Comparison of ENCODE assay signal across 8 cellular contexts in the genomic region with DNA sequence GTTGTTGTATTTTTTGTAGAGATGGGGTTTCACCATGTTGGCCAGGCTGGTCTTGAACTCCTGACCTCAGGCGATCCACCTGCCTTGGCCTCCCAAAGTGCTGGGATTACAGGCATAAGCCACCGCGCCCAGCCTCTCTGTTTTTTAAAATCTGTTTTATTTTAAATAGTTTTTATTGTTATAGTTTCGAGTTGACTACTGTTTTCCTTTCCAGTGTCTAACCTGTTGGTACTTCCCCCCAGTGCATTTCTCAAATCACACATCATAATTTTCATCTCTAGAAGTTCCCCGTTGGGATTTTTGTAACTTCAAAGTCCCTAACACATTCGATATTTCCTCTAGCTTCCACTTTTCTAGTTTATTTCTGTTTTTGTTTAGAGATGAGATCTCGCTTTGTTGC. TPM values are rescaled to one million over a fixed set of nuclear protein-coding genes. Genes with fewer than 3 reads are reported as not detected.
DNase-seq lines count a peak whose midpoint lies in the region; ATAC-seq and FAIRE-seq lines count a peak whose summit lies in the region.
"Not testable (repeated sequence)": the region's sequence is repeated elsewhere in the genome, so short reads cannot be mapped to it uniquely, and the experiment has no call there.
"Had no signal": no experiment of that assay in that cellular context is flagged by ENCODE, and none has a peak within 500 bp of the region (broad histone marks: within the 10 kb centered on the region; RNA-seq: fewer than 3 reads in every experiment).

No MANE protein-coding gene starts in this region.

- peak overlapping the region; percentile 21 for H3K27ac Mint-ChIP-seq in activated CD4-positive, alpha-beta memory T cell treated with anti-CD3 and anti-CD28 coated beads for 36 hours
- H3K27ac Mint-ChIP-seq in activated T-helper 17 cell treated with anti-CD3 and anti-CD28 coated beads, Interleukin-2, amount 50 U/mL, for 72 hours, result peak overlapping the region; percentile 0
- not testable (repeated sequence) for H3K27ac Mint-ChIP-seq in activated naive CD8-positive, alpha-beta T cell treated with anti-CD3 and anti-CD28 coated beads, Interleukin-2, amount 50 U/mL, for 24 hours
- H3K27ac Mint-ChIP-seq in stimulated activated memory B cell treated with anti-CD40 and anti-IgM and Interleukin-4, amounts not matched to agents 10 μg/mL and 1 μg/mL and 100 μg/mL, for 72 hours, result peak overlapping the region; percentile 47

- intact Hi-C loops in activated CD4-positive, alpha-beta memory T cell treated with anti-CD3 and anti-CD28 coated beads for 36 hours (cut with micrococcal nuclease); Right ventricle myocardium inferior (cut with DNase I): not testable (repeated sequence)

- peaks cover 40% of the 10 kb centered on the region for H3K27me3 Mint-ChIP-seq in activated CD4-positive, alpha-beta memory T cell treated with anti-CD3 and anti-CD28 coated beads for 36 hours
- H3K27me3 Mint-ChIP-seq in activated T-helper 17 cell treated with anti-CD3 and anti-CD28 coated beads, Interleukin-2, amount 50 U/mL, for 72 hours, result peaks cover 27% of the 10 kb centered on the region
- peaks cover 43% of the 10 kb centered on the region for H3K27me3 Mint-ChIP-seq in activated naive CD8-positive, alpha-beta T cell treated with anti-CD3 and anti-CD28 coated beads, Interleukin-2, amount 50 U/mL, for 24 hours
- peaks cover 90% of the 10 kb centered on the region for H3K27me3 Mint-ChIP-seq in stimulated activated memory B cell treated with anti-CD40 and anti-IgM and Interleukin-4, amounts not matched to agents 10 μg/mL and 1 μg/mL and 100 μg/mL, for 72 hours

- CTCF ChIA-PET in activated CD4-positive, alpha-beta memory T cell treated with anti-CD3 and anti-CD28 coated beads for 36 hours (lab: Charles Lee), result interaction anchor here (0.8 to 4.1 kb wide), 3 partner anchors 8 to 21 kb away, joined by 4 to 20 read pairs (median 5); partner anchors contain the start of gene ISG15

- POLR2A ChIA-PET in activated CD4-positive, alpha-beta memory T cell treated with anti-CD3 and anti-CD28 coated beads for 36 hours (lab: Charles Lee), result interaction anchor here (1.1 kb wide), 1 partner anchor 41 kb away, joined by 3 read pairs; no protein-coding TSS in a partner anchor

- not testable (repeated sequence) for H3K9me3 Mint-ChIP-seq in activated CD4-positive, alpha-beta memory T cell treated with anti-CD3 and anti-CD28 coated beads for 36 hours; activated T-helper 17 cell treated with anti-CD3 and anti-CD28 coated beads, Interleukin-2, amount 50 U/mL, for 72 hours; activated naive CD8-positive, alpha-beta T cell treated with anti-CD3 and anti-CD28 coated beads, Interleukin-2, amount 50 U/mL, for 24 hours
- peaks cover 17% of the 10 kb centered on the region for H3K9me3 Mint-ChIP-seq in stimulated activated memory B cell treated with anti-CD40 and anti-IgM and Interleukin-4, amounts not matched to agents 10 μg/mL and 1 μg/mL and 100 μg/mL, for 72 hours

- ATAC-seq in activated T-helper 17 cell treated with anti-CD3 and anti-CD28 coated beads, Interleukin-2, amount 50 U/mL, for 72 hours (replicated peaks), result peak; percentile 93
- peak; percentile 22 for ATAC-seq in activated naive CD8-positive, alpha-beta T cell treated with anti-CD3 and anti-CD28 coated beads, Interleukin-2, amount 50 U/mL, for 24 hours
- not testable (repeated sequence) for ATAC-seq in Right ventricle myocardium inferior
- ATAC-seq in stimulated activated memory B cell treated with anti-CD40 and anti-IgM and Interleukin-4, amounts not matched to agents 10 μg/mL and 1 μg/mL and 100 μg/mL, for 72 hours, result peak; percentile 53

- not testable (repeated sequence) for DNase-seq in GM19239 (ENCODE audit: insufficient read length, low spot score); activated CD4-positive, alpha-beta memory T cell treated with anti-CD3 and anti-CD28 coated beads for 36 hours; activated naive CD8-positive, alpha-beta T cell treated with anti-CD3 and anti-CD28 coated beads, Interleukin-2, amount 50 U/mL, for 24 hours
- peak; percentile 11 for DNase-seq in Right ventricle myocardium inferior (ENCODE audit: missing footprints)

- FAIRE-seq in GM19239 (lab: Jason Lieb, UNC), result peak; percentile 64

- peaks cover 20% of the 10 kb centered on the region for H3K4me1 Mint-ChIP-seq in activated CD4-positive, alpha-beta memory T cell treated with anti-CD3 and anti-CD28 coated beads for 36 hours (ENCODE audit: low read depth)
- peaks cover 11% of the 10 kb centered on the region for H3K4me1 Mint-ChIP-seq in activated T-helper 17 cell treated with anti-CD3 and anti-CD28 coated beads, Interleukin-2, amount 50 U/mL, for 72 hours
- H3K4me1 Mint-ChIP-seq in activated naive CD8-positive, alpha-beta T cell treated with anti-CD3 and anti-CD28 coated beads, Interleukin-2, amount 50 U/mL, for 24 hours, result peaks cover 27% of the 10 kb centered on the region
- peaks cover 21% of the 10 kb centered on the region for H3K4me1 Mint-ChIP-seq in stimulated activated memory B cell treated with anti-CD40 and anti-IgM and Interleukin-4, amounts not matched to agents 10 μg/mL and 1 μg/mL and 100 μg/mL, for 72 hours

- H3K36me3 Mint-ChIP-seq in activated CD4-positive, alpha-beta memory T cell treated with anti-CD3 and anti-CD28 coated beads for 36 hours; activated T-helper 17 cell treated with anti-CD3 and anti-CD28 coated beads, Interleukin-2, amount 50 U/mL, for 72 hours (ENCODE audit: low read depth); activated naive CD8-positive, alpha-beta T cell treated with anti-CD3 and anti-CD28 coated beads, Interleukin-2, amount 50 U/mL, for 24 hours (ENCODE audit: low read depth): not testable (repeated sequence)
- peaks cover 15% of the 10 kb centered on the region for H3K36me3 Mint-ChIP-seq in stimulated activated memory B cell treated with anti-CD40 and anti-IgM and Interleukin-4, amounts not matched to agents 10 μg/mL and 1 μg/mL and 100 μg/mL, for 72 hours

- H3K4me3 Mint-ChIP-seq in activated CD4-positive, alpha-beta memory T cell treated with anti-CD3 and anti-CD28 coated beads for 36 hours; activated naive CD8-positive, alpha-beta T cell treated with anti-CD3 and anti-CD28 coated beads, Interleukin-2, amount 50 U/mL, for 24 hours; stimulated activated memory B cell treated with anti-CD40 and anti-IgM and Interleukin-4, amounts not matched to agents 10 μg/mL and 1 μg/mL and 100 μg/mL, for 72 hours: not testable (repeated sequence)
- H3K4me3 Mint-ChIP-seq in activated T-helper 17 cell treated with anti-CD3 and anti-CD28 coated beads, Interleukin-2, amount 50 U/mL, for 72 hours, result peak overlapping the region; percentile 29

RNA-seq across cellular contexts. Expression of gene HES4, which starts 7.6 kb away (rescaled TPM):
- 1 to 10 TPM; 1.7 to 2.0 TPM for total RNA-seq in activated CD4-positive, alpha-beta memory T cell treated with anti-CD3 and anti-CD28 coated beads for 36 hours
- 1 to 10 TPM in 1 of 2 donors, not detected in 1; 2.5 TPM for total RNA-seq in activated T-helper 17 cell treated with anti-CD3 and anti-CD28 coated beads, Interleukin-2, amount 50 U/mL, for 72 hours
- 36.7 TPM for total RNA-seq in Right ventricle myocardium inferior
- total RNA-seq: CD4-positive, alpha-beta memory T cell had no signal

RNA-seq across cellular contexts. Expression of gene PERM1, which starts 10.4 kb away (rescaled TPM):
- total RNA-seq in activated CD4-positive, alpha-beta memory T cell treated with anti-CD3 and anti-CD28 coated beads for 36 hours, result not detected
- total RNA-seq in activated T-helper 17 cell treated with anti-CD3 and anti-CD28 coated beads, Interleukin-2, amount 50 U/mL, for 72 hours, result not detected
- total RNA-seq in Right ventricle myocardium inferior, result 174 TPM
- total RNA-seq: CD4-positive, alpha-beta memory T cell; GM23248 had no signal

RNA-seq across cellular contexts. Expression of gene ISG15, which starts 21.0 kb away (rescaled TPM):
- total RNA-seq in activated CD4-positive, alpha-beta memory T cell treated with anti-CD3 and anti-CD28 coated beads for 36 hours, result 100 to 1,000 TPM in 1 of 2 experiments, 10 to 100 TPM in 1; 96.9 to 108 TPM
- total RNA-seq in activated T-helper 17 cell treated with anti-CD3 and anti-CD28 coated beads, Interleukin-2, amount 50 U/mL, for 72 hours, result 10 to 100 TPM; 13.5 to 36.5 TPM
- 19.2 TPM for total RNA-seq in Right ventricle myocardium inferior

RNA-seq across cellular contexts. Expression of gene PLEKHN1, which starts 26.1 kb away (rescaled TPM):
- 1 to 10 TPM; 5.8 to 6.0 TPM for total RNA-seq in activated CD4-positive, alpha-beta memory T cell treated with anti-CD3 and anti-CD28 coated beads for 36 hours
- total RNA-seq in activated T-helper 17 cell treated with anti-CD3 and anti-CD28 coated beads, Interleukin-2, amount 50 U/mL, for 72 hours, result 1 to 10 TPM; 2.8 to 6.3 TPM
- total RNA-seq in Right ventricle myocardium inferior, result not detected

RNA-seq across cellular contexts. Expression of gene AGRN, which starts 27.6 kb away (rescaled TPM):
- 10 to 100 TPM; 33.2 to 35.6 TPM for total RNA-seq in activated CD4-positive, alpha-beta memory T cell treated with anti-CD3 and anti-CD28 coated beads for 36 hours
- 10 to 100 TPM; 12.1 to 87.6 TPM for total RNA-seq in activated T-helper 17 cell treated with anti-CD3 and anti-CD28 coated beads, Interleukin-2, amount 50 U/mL, for 72 hours
- 14.1 TPM for total RNA-seq in Right ventricle myocardium inferior

Comparison
In these comparisons a context has a peak if more than half of its experiments do, and no peak if none do; other contexts are left out.
1. RNA of gene HES4, which starts 7.6 kb away (total RNA-seq): 36.7 TPM in Right ventricle myocardium inferior (single experiment); 2.5 TPM in activated T-helper 17 cell treated with anti-CD3 and anti-CD28 coated beads, Interleukin-2, amount 50 U/mL, for 72 hours and 1.7 to 2.0 TPM in activated CD4-positive, alpha-beta memory T cell treated with anti-CD3 and anti-CD28 coated beads for 36 hours; every median in the first group is over 10 times any median in the second.
2. RNA of gene PERM1, which starts 10.4 kb away (total RNA-seq): 174 TPM in Right ventricle myocardium inferior (single experiment); not detected in activated CD4-positive, alpha-beta memory T cell treated with anti-CD3 and anti-CD28 coated beads for 36 hours and not detected in activated T-helper 17 cell treated with anti-CD3 and anti-CD28 coated beads, Interleukin-2, amount 50 U/mL, for 72 hours; every median in the first group is over 100 times any median in the second.